ENCODE assay signal across 1 cellular context in genomic region chr9:136013116-136013515, GRCh38.
A peak's percentile ranks its signal among the peaks of the same experiment; 100 is the strongest.
TF ChIP-seq lines count a peak whose summit lies in the region.

No MANE protein-coding gene starts in this region.

TF ChIP-seq in HepG2, 621 proteins besides CTCF, POLR2A, EP300 and RAD21:
- TF ChIP-seq SP1 (IDR thresholded peaks at IDR 0.05), result no peak
- TF ChIP-seq SP1 (CRISPR knock-in tag; IDR thresholded peaks at IDR 0.05), result no peak
- TF ChIP-seq HNRNPLL (IDR thresholded peaks at IDR 0.05; ENCODE audit: low read depth, low read length, poor library complexity, severe bottlenecking), result no peak
- TF ChIP-seq NPAS2 (CRISPR knock-in tag; IDR thresholded peaks at IDR 0.05; ENCODE audit: borderline replicate concordance), result no peak
- no peak for TF ChIP-seq PRMT3 (CRISPR knock-in tag; IDR thresholded peaks at IDR 0.05; ENCODE audit: borderline replicate concordance, low read depth)
- TF ChIP-seq E2F1 (CRISPR knock-in tag; IDR thresholded peaks at IDR 0.05), result no peak
- TF ChIP-seq ONECUT2 (CRISPR knock-in tag; IDR thresholded peaks at IDR 0.05), result no peak
- TF ChIP-seq MZF1 (CRISPR knock-in tag; IDR thresholded peaks at IDR 0.05; ENCODE audit: borderline replicate concordance), result no peak
- TF ChIP-seq NRL (CRISPR knock-in tag; IDR thresholded peaks at IDR 0.05; ENCODE audit: borderline replicate concordance), result 0 out of 2 replicates have a peak, but pooled peaks have one; percentile 18
- peak; percentile 63 for TF ChIP-seq AGO2 (optimal IDR thresholded peaks at IDR 0.05; ENCODE audit: low read depth, low read length)
- no peak for TF ChIP-seq UBTF (CRISPR knock-in tag; IDR thresholded peaks at IDR 0.05)
- no peak for TF ChIP-seq ATF1 (CRISPR knock-in tag; IDR thresholded peaks at IDR 0.05)
- TF ChIP-seq ZNF567 (CRISPR knock-in tag; IDR thresholded peaks at IDR 0.05; ENCODE audit: borderline replicate concordance), result no peak
- TF ChIP-seq TFAP4 (IDR thresholded peaks at IDR 0.05; ENCODE audit: borderline replicate concordance, low read depth), result no peak
- TF ChIP-seq POLR2AphosphoS2 (IDR thresholded peaks at IDR 0.05; ENCODE audit: low read depth, low read length), result no peak
- no peak for TF ChIP-seq ARID5B (CRISPR knock-in tag; IDR thresholded peaks at IDR 0.05)
